Comparison of ENCODE assay signal across 8 cellular contexts in the genomic region with DNA sequence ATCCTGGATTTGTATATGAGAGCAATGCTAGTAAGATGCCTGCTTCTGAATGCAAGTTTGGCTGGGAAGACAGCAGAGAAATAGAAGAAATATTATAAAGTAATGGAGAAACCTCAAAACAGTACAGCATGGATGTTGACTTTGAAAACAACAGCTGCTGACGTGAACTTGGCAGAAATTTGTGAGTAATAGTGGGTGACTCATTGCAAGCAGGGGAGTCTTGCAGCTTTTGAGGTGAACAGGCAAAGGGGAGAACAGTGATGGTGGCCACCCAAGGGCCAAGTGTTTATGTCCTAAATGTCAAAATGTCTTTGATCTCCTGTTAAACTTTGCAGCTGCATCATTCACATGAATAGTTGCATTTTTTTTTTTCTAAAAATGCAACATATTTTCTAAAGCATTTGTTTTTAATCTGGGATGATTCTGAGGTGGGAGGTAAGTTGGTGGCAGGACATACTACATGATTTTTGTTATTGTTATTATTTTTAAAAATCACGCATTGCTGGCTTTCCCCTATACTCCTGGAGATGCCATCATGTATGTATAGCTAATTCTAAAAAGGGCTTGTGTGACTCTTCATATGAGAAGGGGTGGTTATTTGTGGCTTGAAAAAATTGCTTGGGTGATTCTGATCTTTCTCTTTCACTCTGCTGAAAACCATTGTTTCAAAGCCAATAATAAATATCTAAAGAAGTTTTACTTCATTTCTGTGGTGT.
DNase-seq lines count a peak whose midpoint lies in the region; ATAC-seq and FAIRE-seq lines count a peak whose summit lies in the region.
"Not testable (repeated sequence)": the region's sequence is repeated elsewhere in the genome, so short reads cannot be mapped to it uniquely, and the experiment has no call there.

No MANE protein-coding gene starts in this region.

- H3K4me3 ChIP-seq in skeletal muscle cell (ENCODE audit: low read depth, low read length) = not testable (repeated sequence)

- not testable (repeated sequence) for H3K4me3 Mint-ChIP-seq in activated T-helper 17 cell treated with anti-CD3 and anti-CD28 coated beads, Interleukin-2, amount 50 U/mL, for 72 hours

- not testable (repeated sequence) for H3K9me3 Mint-ChIP-seq in activated T-helper 17 cell treated with anti-CD3 and anti-CD28 coated beads, Interleukin-2, amount 50 U/mL, for 72 hours

- DNase-seq in LHCN-M2 (ENCODE audit: low read depth) (peak; percentile 84), skeletal muscle cell (ENCODE audit: low read depth) (peak; percentile 31)

- H3K4me1 Mint-ChIP-seq in activated T-helper 17 cell treated with anti-CD3 and anti-CD28 coated beads, Interleukin-2, amount 50 U/mL, for 72 hours = not testable (repeated sequence)

- H3K27me3 Mint-ChIP-seq in activated T-helper 17 cell treated with anti-CD3 and anti-CD28 coated beads, Interleukin-2, amount 50 U/mL, for 72 hours = not testable (repeated sequence)

- ATAC-seq in GM18499 (IDR thresholded peaks at IDR 0.05; ENCODE audit: insufficient read depth, unreplicated experiment) (peak; percentile 45), GM19455 (IDR thresholded peaks at IDR 0.05; ENCODE audit: unreplicated experiment) (peak; percentile 80), HG02588 (IDR thresholded peaks at IDR 0.05; ENCODE audit: unreplicated experiment) (peak; percentile 62), HG03135 (IDR thresholded peaks at IDR 0.05; ENCODE audit: unreplicated experiment) (peak; percentile 45)
- ATAC-seq in activated T-helper 17 cell treated with anti-CD3 and anti-CD28 coated beads, Interleukin-2, amount 50 U/mL, for 72 hours (replicated peaks) = peak; percentile 80

- FAIRE-seq in endometrium (lab: Jason Lieb, UNC) = peak; percentile 89

- H3K27ac Mint-ChIP-seq in activated T-helper 17 cell treated with anti-CD3 and anti-CD28 coated beads, Interleukin-2, amount 50 U/mL, for 72 hours = peak overlapping the region; percentile 58

- peaks cover 84% of the 10 kb centered on the region for H3K36me3 Mint-ChIP-seq in activated T-helper 17 cell treated with anti-CD3 and anti-CD28 coated beads, Interleukin-2, amount 50 U/mL, for 72 hours (ENCODE audit: low read depth)
